ENCODE assay signal across 1 cellular context in the genomic region with DNA sequence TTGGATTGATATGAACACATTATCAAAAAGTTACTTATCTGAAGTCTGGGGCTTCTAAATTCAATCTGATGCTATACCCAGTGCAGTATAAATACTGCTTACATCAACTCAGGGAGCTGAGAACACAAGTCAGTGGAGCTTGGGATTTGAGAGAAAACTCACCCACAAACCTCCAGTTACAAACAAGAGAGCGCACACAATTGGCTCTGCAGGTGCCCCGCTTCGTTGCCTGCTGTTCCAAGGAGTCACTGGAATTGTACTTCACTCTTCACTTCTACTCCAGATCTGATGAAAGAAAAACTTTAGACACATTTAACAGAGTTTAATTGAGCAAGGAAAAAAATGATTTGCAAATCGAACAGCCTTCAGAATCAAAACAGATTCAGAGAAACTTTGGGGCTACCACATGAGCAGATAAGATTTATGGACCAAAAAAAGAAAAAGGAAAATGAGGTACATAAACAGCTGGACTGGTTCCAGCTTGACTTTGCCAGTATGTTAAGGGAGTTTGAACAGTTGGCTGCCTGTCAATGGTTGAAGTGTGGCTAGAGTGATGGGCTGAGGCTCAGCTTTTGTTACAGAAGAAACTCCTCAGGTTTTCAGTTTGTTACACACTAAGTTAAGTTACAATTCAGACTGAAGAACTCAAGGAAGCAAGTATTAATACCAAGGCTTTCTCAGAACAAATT.
TF ChIP-seq lines count a peak whose summit lies in the region.

No MANE protein-coding gene starts in this region.

TF ChIP-seq in HepG2, 621 proteins besides CTCF, POLR2A, EP300 and RAD21:
- no peak for TF ChIP-seq ZNF678 (CRISPR knock-in tag; IDR thresholded peaks at IDR 0.05)
- TF ChIP-seq ZNF20 (CRISPR knock-in tag; IDR thresholded peaks at IDR 0.05) = no peak
- TF ChIP-seq, protein P1, sequence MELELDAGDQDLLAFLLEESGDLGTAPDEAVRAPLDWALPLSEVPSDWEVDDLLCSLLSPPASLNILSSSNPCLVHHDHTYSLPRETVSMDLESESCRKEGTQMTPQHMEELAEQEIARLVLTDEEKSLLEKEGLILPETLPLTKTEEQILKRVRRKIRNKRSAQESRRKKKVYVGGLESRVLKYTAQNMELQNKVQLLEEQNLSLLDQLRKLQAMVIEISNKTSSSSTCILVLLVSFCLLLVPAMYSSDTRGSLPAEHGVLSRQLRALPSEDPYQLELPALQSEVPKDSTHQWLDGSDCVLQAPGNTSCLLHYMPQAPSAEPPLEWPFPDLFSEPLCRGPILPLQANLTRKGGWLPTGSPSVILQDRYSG (CRISPR knock-in tag; IDR thresholded peaks at IDR 0.05) = no peak
- TF ChIP-seq ZSCAN12 (CRISPR knock-in tag; IDR thresholded peaks at IDR 0.05) = no peak
- TF ChIP-seq FOXJ3 (CRISPR knock-in tag; IDR thresholded peaks at IDR 0.05; ENCODE audit: borderline replicate concordance) = no peak
